ENCODE assay signal across 27 cellular contexts in genomic region chr18:49922228-49922627, GRCh38.
"Had no signal": no experiment of that assay in that cellular context is flagged by ENCODE, and none has a peak within 500 bp of the region (broad histone marks: within the 10 kb centered on the region; RNA-seq: fewer than 3 reads in every experiment).

No MANE protein-coding gene starts in this region.

- H3K4me3 ChIP-seq: cardiac muscle cell, gastrocnemius medialis, right lobe of liver, skin epidermis, stomach, suprapubic skin, tibial nerve had no signal

- DNase-seq: activated B cell treated with CpG ODN at 0.5 μM for 24 hours; activated CD4-positive, alpha-beta T cell treated with anti-CD3 and anti-CD28 coated beads for 4 hours; activated CD4-positive, alpha-beta T cell treated with anti-CD3 and anti-CD28 coated beads, Interleukin-2, amount 50 U/mL, for 48 hours; activated CD8-positive, alpha-beta memory T cell treated with anti-CD3 and anti-CD28 coated beads, Interleukin-2, amount 50 U/mL, for 48 hours; activated effector memory CD4-positive, alpha-beta T cell treated with Interleukin-2 at 50 U/mL for 16 hours; activated naive CD4-positive, alpha-beta T cell treated with anti-CD3 and anti-CD28 coated beads for 36 hours; activated naive CD8-positive, alpha-beta T cell treated with anti-CD3 and anti-CD28 coated beads, Interleukin-2, amount 10 ng/mL, durations not matched to agents 7 days and 5 days; activated T-cell treated with anti-CD3 and anti-CD28 coated beads, Interleukin-2, amount 50 U/mL, for 48 hours; amniotic stem cell; effector CD4-positive, alpha-beta T cell; gastrocnemius medialis; head of caudate nucleus; hypothalamus; left colon; mesenchymal stem cell; nucleus accumbens; right lobe of liver; stimulated activated CD4-positive, alpha-beta T cell treated with anti-CD3 and anti-CD28 coated beads, Interleukin-2, amount 100 ng/mL, for 24 hours; stomach; T-helper 17 cell had no signal

- H3K4me1 Mint-ChIP-seq: activated B cell treated with CpG ODN at 0.5 μM for 24 hours; activated naive CD8-positive, alpha-beta T cell treated with anti-CD3 and anti-CD28 coated beads, Interleukin-2, amount 10 ng/mL, durations not matched to agents 7 days and 5 days; stimulated activated memory B cell treated with anti-CD40 and anti-IgM and Interleukin-4, amounts not matched to agents 10 μg/mL and 1 μg/mL and 100 μg/mL, for 72 hours; T-helper 17 cell had no signal

- H3K4me1 ChIP-seq: gastrocnemius medialis, stomach, tibial nerve had no signal

- H3K4me3 Mint-ChIP-seq: activated B cell treated with CpG ODN at 0.5 μM for 24 hours; activated naive CD4-positive, alpha-beta T cell treated with anti-CD3 and anti-CD28 coated beads for 36 hours; activated naive CD8-positive, alpha-beta T cell treated with anti-CD3 and anti-CD28 coated beads, Interleukin-2, amount 10 ng/mL, durations not matched to agents 7 days and 5 days; nephron; stimulated activated memory B cell treated with anti-CD40 and anti-IgM and Interleukin-4, amounts not matched to agents 10 μg/mL and 1 μg/mL and 100 μg/mL, for 72 hours; T-helper 17 cell had no signal

- H3K27ac Mint-ChIP-seq: activated B cell treated with CpG ODN at 0.5 μM for 24 hours; activated naive CD4-positive, alpha-beta T cell treated with anti-CD3 and anti-CD28 coated beads for 36 hours; activated naive CD8-positive, alpha-beta T cell treated with anti-CD3 and anti-CD28 coated beads, Interleukin-2, amount 10 ng/mL, durations not matched to agents 7 days and 5 days; stimulated activated memory B cell treated with anti-CD40 and anti-IgM and Interleukin-4, amounts not matched to agents 10 μg/mL and 1 μg/mL and 100 μg/mL, for 72 hours; T-helper 17 cell had no signal

- H3K36me3 Mint-ChIP-seq: activated naive CD8-positive, alpha-beta T cell treated with anti-CD3 and anti-CD28 coated beads, Interleukin-2, amount 10 ng/mL, durations not matched to agents 7 days and 5 days; stimulated activated memory B cell treated with anti-CD40 and anti-IgM and Interleukin-4, amounts not matched to agents 10 μg/mL and 1 μg/mL and 100 μg/mL, for 72 hours had no signal

- H3K27me3 ChIP-seq: cardiac muscle cell, right lobe of liver, tibial nerve had no signal

- H3K9me3 ChIP-seq: gastrocnemius medialis, right lobe of liver, stomach, suprapubic skin, tibial nerve had no signal

- H3K9me3 Mint-ChIP-seq: activated naive CD4-positive, alpha-beta T cell treated with anti-CD3 and anti-CD28 coated beads for 36 hours; nephron had no signal

- H3K27ac ChIP-seq: cardiac muscle cell, gastrocnemius medialis, right lobe of liver, skin epidermis, stomach, suprapubic skin, tibial nerve had no signal

- ATAC-seq: gastrocnemius medialis; left colon; right lobe of liver; stimulated activated memory B cell treated with anti-CD40 and anti-IgM and Interleukin-4, amounts not matched to agents 10 μg/mL and 1 μg/mL and 100 μg/mL, for 72 hours; T-helper 17 cell had no signal

- H3K36me3 ChIP-seq: cardiac muscle cell, gastrocnemius medialis, right lobe of liver, suprapubic skin, tibial nerve had no signal

- FAIRE-seq: endometrium had no signal
